Comparison of ENCODE assay signal across 8 cellular contexts in genomic region chr5:71601222-71602026, GRCh38. TPM values are rescaled to one million over a fixed set of nuclear protein-coding genes. Genes with fewer than 3 reads are reported as not detected.
DNase-seq lines count a peak whose midpoint lies in the region; ATAC-seq and TF ChIP-seq lines count a peak whose summit lies in the region.

No MANE protein-coding gene starts in this region.

- peaks cover 32% of the 10 kb centered on the region for H3K4me1 Mint-ChIP-seq in activated CD4-positive, alpha-beta T cell treated with anti-CD3 and anti-CD28 coated beads, Interleukin-2, amount 10 ng/mL, durations not matched to agents 24 days and 14 days
- no peaks in the 10 kb centered on the region for H3K4me1 Mint-ChIP-seq in mesothelial cell of epicardium

- intact Hi-C loops in activated CD4-positive, alpha-beta T cell treated with anti-CD3 and anti-CD28 coated beads, Interleukin-2, amount 10 ng/mL, durations not matched to agents 24 days and 14 days (cut with micrococcal nuclease): loop anchor here (1.0 to 5.0 kb wide), 6 partner anchors 14 to 181 kb away; partner anchors contain the start of gene MCCC2

- ATAC-seq in HG02588 (IDR thresholded peaks at IDR 0.05; ENCODE audit: unreplicated experiment): peak; percentile 96

- H3K9me3 Mint-ChIP-seq in activated CD4-positive, alpha-beta T cell treated with anti-CD3 and anti-CD28 coated beads, Interleukin-2, amount 10 ng/mL, durations not matched to agents 24 days and 14 days: no peaks in the 10 kb centered on the region
- no peaks in the 10 kb centered on the region for H3K9me3 Mint-ChIP-seq in mesothelial cell of epicardium

- H3K27ac Mint-ChIP-seq in activated CD4-positive, alpha-beta T cell treated with anti-CD3 and anti-CD28 coated beads, Interleukin-2, amount 10 ng/mL, durations not matched to agents 24 days and 14 days: peak overlapping the region; percentile 93
- no peak overlapping the region for H3K27ac Mint-ChIP-seq in mesothelial cell of epicardium

- TF ChIP-seq CTCF in mesothelial cell of epicardium (IDR thresholded peaks at IDR 0.05; ENCODE audit: unreplicated experiment): peak; percentile 62

- peak overlapping the region; percentile 36 for H3K4me3 Mint-ChIP-seq in activated CD4-positive, alpha-beta T cell treated with anti-CD3 and anti-CD28 coated beads, Interleukin-2, amount 10 ng/mL, durations not matched to agents 24 days and 14 days
- H3K4me3 Mint-ChIP-seq in mesothelial cell of epicardium: no peak overlapping the region

- peak; percentile 7 for DNase-seq in NCI-H345 (lab: John Stamatoyannopoulos, UW)
- DNase-seq in NCI-H345 treated with DMSO at 0.1 percent for 48 hours (lab: John Stamatoyannopoulos, UW; ENCODE audit: unreplicated experiment): no peak
- peak; percentile 85 for DNase-seq in MV-4-11 (lab: John Stamatoyannopoulos, UW)
- DNase-seq in activated CD4-positive, alpha-beta T cell treated with anti-CD3 and anti-CD28 coated beads, Interleukin-2, amount 10 ng/mL, durations not matched to agents 24 days and 14 days: peak; percentile 89
- peak; percentile 98 for DNase-seq in dermis blood vessel endothelial cell
- no peak for DNase-seq in mesothelial cell of epicardium (ENCODE audit: low spot score in 2 of 2, unreplicated experiment in 2 of 2)
- DNase-seq in stimulated activated CD8-positive, alpha-beta memory T cell treated with anti-CD3 and anti-CD28 coated beads, Interleukin-7, amount 100 ng/mL, for 4 hours (ENCODE audit: low read depth in 2 of 2): peak; percentile 69 to 75

- peaks cover 54% of the 10 kb centered on the region for H3K36me3 Mint-ChIP-seq in activated CD4-positive, alpha-beta T cell treated with anti-CD3 and anti-CD28 coated beads, Interleukin-2, amount 10 ng/mL, durations not matched to agents 24 days and 14 days (ENCODE audit: low read depth)
- peaks cover 47% of the 10 kb centered on the region for H3K36me3 Mint-ChIP-seq in mesothelial cell of epicardium

- no peaks in the 10 kb centered on the region for H3K27me3 Mint-ChIP-seq in activated CD4-positive, alpha-beta T cell treated with anti-CD3 and anti-CD28 coated beads, Interleukin-2, amount 10 ng/mL, durations not matched to agents 24 days and 14 days
- H3K27me3 Mint-ChIP-seq in mesothelial cell of epicardium (ENCODE audit: low read depth): no peaks in the 10 kb centered on the region

RNA-seq across cellular contexts. Expression of gene MCCC2, which starts 14.3 kb away (rescaled TPM):
- 58.7 and 58.9 TPM in 2 replicates for total RNA-seq in activated CD4-positive, alpha-beta T cell treated with anti-CD3 and anti-CD28 coated beads, Interleukin-2, amount 10 ng/mL, durations not matched to agents 24 days and 14 days
- 29.3 and 41.2 TPM in 2 replicates for total RNA-seq in dermis blood vessel endothelial cell
- total RNA-seq in mesothelial cell of epicardium: 42.6 to 44.6 TPM (median 44.4 TPM) in 3 replicates

Comparison
In these comparisons a context has a peak if more than half of its experiments do, and no peak if none do; other contexts are left out.
1. DNase-seq: peak in NCI-H345 (single experiment), MV-4-11 (single experiment), activated CD4-positive, alpha-beta T cell treated with anti-CD3 and anti-CD28 coated beads, Interleukin-2, amount 10 ng/mL, durations not matched to agents 24 days and 14 days (single experiment), dermis blood vessel endothelial cell (single experiment) and stimulated activated CD8-positive, alpha-beta memory T cell treated with anti-CD3 and anti-CD28 coated beads, Interleukin-7, amount 100 ng/mL, for 4 hours (2 of 2); none in NCI-H345 treated with DMSO at 0.1 percent for 48 hours (single experiment) and mesothelial cell of epicardium (0 of 2).